Comparison of ENCODE assay signal across 17 cellular contexts in the genomic region with DNA sequence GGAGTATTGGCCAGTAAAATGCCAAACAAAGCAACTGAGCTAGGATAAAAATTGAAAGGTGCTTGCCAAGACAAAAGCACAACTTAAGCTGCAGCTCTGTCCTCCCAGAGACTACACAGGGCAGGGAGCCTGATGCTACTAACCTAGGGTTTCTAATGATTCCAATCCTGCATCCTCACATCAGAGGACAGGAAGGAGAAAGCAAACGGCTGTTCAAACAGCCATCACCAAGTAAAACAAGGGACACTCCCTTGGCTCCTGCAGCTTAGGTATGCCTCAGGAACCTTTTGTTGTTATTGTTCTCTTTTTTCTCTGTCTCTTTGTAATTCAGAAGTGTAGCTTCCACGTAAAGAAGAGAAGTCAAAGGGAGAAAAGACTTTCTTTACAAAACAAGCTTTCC.
A peak's percentile ranks its signal among the peaks of the same experiment; 100 is the strongest.
DNase-seq lines count a peak whose midpoint lies in the region; ATAC-seq, FAIRE-seq and TF ChIP-seq lines count a peak whose summit lies in the region.
"Had no signal": no experiment of that assay in that cellular context is flagged by ENCODE, and none has a peak within 500 bp of the region (broad histone marks: within the 10 kb centered on the region; RNA-seq: fewer than 3 reads in every experiment).

No MANE protein-coding gene starts in this region.

- DNase-seq in left ventricle myocardium inferior, result no peak
- no peak for DNase-seq in right cardiac atrium
- DNase-seq in NCI-H510A (lab: John Stamatoyannopoulos, UW), result peak; percentile 4
- peak; percentile 79 for DNase-seq in cerebellar cortex (ENCODE audit: low spot score)
- no peak for DNase-seq in stimulated activated naive CD4-positive, alpha-beta T cell (lab: John Stamatoyannopoulos, UW)
- no peak for DNase-seq in RCC 7860 (ENCODE audit: low spot score)
- DNase-seq in middle frontal gyrus (ENCODE audit: extremely low spot score, low spot score), result no peak
- DNase-seq: ACHN; activated CD8-positive, alpha-beta memory T cell treated with anti-CD3 and anti-CD28 coated beads, Interleukin-2, amount 50 U/mL, for 4 hours; foreskin melanocyte; left colon; WERI-Rb-1 had no signal

- 46% methylated on average over 2 of the region's 2 CpGs for WGBS in right cardiac atrium

- H3K9me3 ChIP-seq in left ventricle myocardium inferior (replicated peaks) (no peaks in the 10 kb centered on the region), right cardiac atrium (ENCODE audit: control insufficient read depth, low read length) (no peaks in the 10 kb centered on the region)
- H3K9me3 ChIP-seq: tibial nerve had no signal

- no peak overlapping the region for H3K4me3 Mint-ChIP-seq in stimulated activated memory B cell treated with anti-CD40 and anti-IgM and Interleukin-4, amounts not matched to agents 10 μg/mL and 1 μg/mL and 100 μg/mL, for 72 hours

- TF ChIP-seq CTCF in left ventricle myocardium inferior (IDR thresholded peaks at IDR 0.05; ENCODE audit: borderline replicate concordance), result no peak

- H3K27me3 Mint-ChIP-seq in stimulated activated memory B cell treated with anti-CD40 and anti-IgM and Interleukin-4, amounts not matched to agents 10 μg/mL and 1 μg/mL and 100 μg/mL, for 72 hours, result no peaks in the 10 kb centered on the region

- peak overlapping the region; percentile 48 for H3K27ac Mint-ChIP-seq in stimulated activated memory B cell treated with anti-CD40 and anti-IgM and Interleukin-4, amounts not matched to agents 10 μg/mL and 1 μg/mL and 100 μg/mL, for 72 hours
- H3K27ac Mint-ChIP-seq: activated naive CD8-positive, alpha-beta T cell had no signal

- H3K4me3 ChIP-seq in left ventricle myocardium inferior, result no peak overlapping the region
- no peak overlapping the region for H3K4me3 ChIP-seq in right cardiac atrium (ENCODE audit: low read length)
- H3K4me3 ChIP-seq: SK-N-MC, tibial nerve had no signal

- peaks cover 13% of the 10 kb centered on the region for H3K4me1 Mint-ChIP-seq in stimulated activated memory B cell treated with anti-CD40 and anti-IgM and Interleukin-4, amounts not matched to agents 10 μg/mL and 1 μg/mL and 100 μg/mL, for 72 hours

- intact Hi-C loops in left ventricle myocardium inferior (cut with micrococcal nuclease), result no loop called here
- intact Hi-C loops in right cardiac atrium (cut with DNase I), result no loop called here

- H3K4me1 ChIP-seq in left ventricle myocardium inferior (peaks cover 54% of the 10 kb centered on the region), right cardiac atrium (ENCODE audit: control insufficient read depth, insufficient read depth, low read length) (peaks cover 3% of the 10 kb centered on the region)

- no peaks in the 10 kb centered on the region for H3K9me3 Mint-ChIP-seq in stimulated activated memory B cell treated with anti-CD40 and anti-IgM and Interleukin-4, amounts not matched to agents 10 μg/mL and 1 μg/mL and 100 μg/mL, for 72 hours

- peak overlapping the region; percentile 4 for H3K27ac ChIP-seq in left ventricle myocardium inferior (replicated peaks)
- no peak overlapping the region for H3K27ac ChIP-seq in right cardiac atrium (ENCODE audit: low read length)
- H3K27ac ChIP-seq: SK-N-MC, tibial nerve, WERI-Rb-1 had no signal

- FAIRE-seq in RCC 7860 (lab: Jason Lieb, UNC), result no peak
- FAIRE-seq: endometrium had no signal

- no peak for ATAC-seq in right cardiac atrium
- no peak for ATAC-seq in stimulated activated memory B cell treated with anti-CD40 and anti-IgM and Interleukin-4, amounts not matched to agents 10 μg/mL and 1 μg/mL and 100 μg/mL, for 72 hours
- ATAC-seq: left colon had no signal

- H3K27me3 ChIP-seq in left ventricle myocardium inferior (ENCODE audit: low read depth), result no peaks in the 10 kb centered on the region
- H3K27me3 ChIP-seq in right cardiac atrium (ENCODE audit: control insufficient read depth, insufficient read depth), result no peaks in the 10 kb centered on the region
- H3K27me3 ChIP-seq: tibial nerve had no signal

- no peaks in the 10 kb centered on the region for H3K36me3 Mint-ChIP-seq in stimulated activated memory B cell treated with anti-CD40 and anti-IgM and Interleukin-4, amounts not matched to agents 10 μg/mL and 1 μg/mL and 100 μg/mL, for 72 hours
- H3K36me3 Mint-ChIP-seq: activated naive CD8-positive, alpha-beta T cell had no signal

- no peaks in the 10 kb centered on the region for H3K36me3 ChIP-seq in left ventricle myocardium inferior
- H3K36me3 ChIP-seq: tibial nerve, WERI-Rb-1 had no signal

Comparison
In these comparisons a context has a peak if more than half of its experiments do, and no peak if none do; other contexts are left out.
1. DNase-seq: peak in NCI-H510A (single experiment) and cerebellar cortex (single experiment); none in left ventricle myocardium inferior (single experiment), right cardiac atrium (0 of 3), stimulated activated naive CD4-positive, alpha-beta T cell (0 of 6), RCC 7860 (single experiment) and middle frontal gyrus (single experiment).